In genomic region chr13:93226623-93227279, GRCh38 we compare ENCODE assay signal across 8 cellular contexts. TPM values are rescaled to one million over a fixed set of nuclear protein-coding genes. Genes with fewer than 3 reads are reported as not detected.
DNase-seq lines count a peak whose midpoint lies in the region; ATAC-seq and TF ChIP-seq lines count a peak whose summit lies in the region.

GPC6 (plus strand) TSS chr13:93226807.

- in situ Hi-C loops in SK-MEL-5 (cut with HindIII; ENCODE audit: low pct_unique_long_range_greater_than_20kb, low sequenced_read_pairs) = no loop called here

- H3K4me3 Mint-ChIP-seq in neural progenitor cell = peak within 1 kb of the TSS; percentile 98

- peaks cover 2% of the 10 kb centered on the region for H3K27me3 Mint-ChIP-seq in neural progenitor cell (ENCODE audit: insufficient read depth, low read depth)

- H3K27ac Mint-ChIP-seq in neural progenitor cell = peak within 1 kb of the TSS; percentile 98

- H3K27me3 ChIP-seq in Loucy (ENCODE audit: insufficient read depth, low read length, poor library complexity, severe bottlenecking) (no peaks in the 10 kb centered on the region), neural progenitor cell (no peaks in the 10 kb centered on the region)

- H3F3A ChIP-seq in Loucy (ENCODE audit: low read depth) (no peaks in the 10 kb centered on the region), neural progenitor cell (ENCODE audit: low read depth) (peaks cover 26% of the 10 kb centered on the region)

- peaks cover 5% of the 10 kb centered on the region for H3K36me3 Mint-ChIP-seq in neural progenitor cell

- H3K9me3 ChIP-seq in Loucy (ENCODE audit: insufficient read depth, low read depth, low read length) (no peaks in the 10 kb centered on the region), neural progenitor cell (ENCODE audit: low read depth) (no peaks in the 10 kb centered on the region)

- H3K79me2 ChIP-seq in Loucy (ENCODE audit: insufficient read depth, low read length) (no peaks in the 10 kb centered on the region), neural progenitor cell (ENCODE audit: low read depth) (peaks cover 30% of the 10 kb centered on the region)

- H3K36me3 ChIP-seq in Loucy (ENCODE audit: insufficient read depth, low read length) (no peaks in the 10 kb centered on the region), neural progenitor cell (no peaks in the 10 kb centered on the region)

- no peak for ATAC-seq in GM18873 (IDR thresholded peaks at IDR 0.05; ENCODE audit: low FRiP score, unreplicated experiment)
- no peak for ATAC-seq in GM18861 (IDR thresholded peaks at IDR 0.05; ENCODE audit: unreplicated experiment)

- H3K4me1 ChIP-seq in Loucy (ENCODE audit: insufficient read depth, low read length, poor library complexity, severe bottlenecking) (no peaks in the 10 kb centered on the region), neural progenitor cell (peaks cover 35% of the 10 kb centered on the region)

- H2AFZ ChIP-seq in Loucy (ENCODE audit: low read length) = no peak within 1 kb of the TSS
- H2AFZ ChIP-seq in neural progenitor cell (replicated peaks) = peak within 1 kb of the TSS; percentile 77

- peaks cover 54% of the 10 kb centered on the region for H3K4me1 Mint-ChIP-seq in neural progenitor cell

- H3K4me3 ChIP-seq in Loucy (ENCODE audit: low read length, poor library complexity, severe bottlenecking) (no peak within 1 kb of the TSS), fibroblast of the aortic adventitia (ENCODE audit: low read depth, low read length) (peak within 1 kb of the TSS; percentile 87), neural progenitor cell (peak within 1 kb of the TSS; percentile 74)

- H3K4me2 ChIP-seq in Loucy (ENCODE audit: low read depth, low read length, poor library complexity, severe bottlenecking) = peak within 1 kb of the TSS; percentile 1
- peak within 1 kb of the TSS; percentile 81 for H3K4me2 ChIP-seq in neural progenitor cell

- no peaks in the 10 kb centered on the region for H4K20me1 ChIP-seq in Loucy (ENCODE audit: insufficient read depth, low read length, poor library complexity, severe bottlenecking)
- H4K20me1 ChIP-seq in neural progenitor cell (ENCODE audit: low read depth) = no peaks in the 10 kb centered on the region

- DNase-seq in AG09319 (ENCODE audit: extremely low read depth, low read depth) (peak; percentile 77), SK-MEL-5 (ENCODE audit: low read depth, low spot score) (peak; percentile 76), fibroblast of the aortic adventitia (ENCODE audit: low read depth) (peak; percentile 98), neural progenitor cell (ENCODE audit: low spot score) (peak; percentile 84), 8988T (no peak)

- peak within 1 kb of the TSS; percentile 57 for H3K27ac ChIP-seq in neural progenitor cell

- H3K9ac ChIP-seq in Loucy (ENCODE audit: low read depth, low read length, poor library complexity, severe bottlenecking) (no peak within 1 kb of the TSS), neural progenitor cell (peak within 1 kb of the TSS; percentile 56)

- peaks cover 2% of the 10 kb centered on the region for H3K9me3 Mint-ChIP-seq in neural progenitor cell

- H3K9me2 ChIP-seq in Loucy (replicated peaks; ENCODE audit: low read depth, low read length) = no peaks in the 10 kb centered on the region

- TF ChIP-seq CTCF in AG09319 (IDR thresholded peaks at IDR 0.05; ENCODE audit: low read depth, low read length) = no peak
- TF ChIP-seq CTCF in Loucy (conservative IDR thresholded peaks at IDR 0.05; ENCODE audit: low read length) = no peak
- TF ChIP-seq CTCF in fibroblast of the aortic adventitia (IDR thresholded peaks at IDR 0.05; ENCODE audit: insufficient read depth, low read length) = no peak
- no peak for TF ChIP-seq CTCF in neural progenitor cell (IDR thresholded peaks at IDR 0.05)

RNA-seq across cellular contexts. Expression of gene GPC6, which starts in this region (rescaled TPM):
- total RNA-seq in SK-MEL-5 (2014; rRNA removed; shearing (Covaris generic)) = 6.1 and 6.6 TPM in 2 replicates
- polyA plus RNA-seq in SK-MEL-5 (2015; cell fraction: cytosol; rRNA removed) = 4.7 and 8.7 TPM in 2 replicates
- polyA plus RNA-seq in SK-MEL-5 (2015; cell fraction: nucleus; rRNA removed) = 1.8 and 4.3 TPM in 2 replicates
- 76.9 and 92.6 TPM in 2 replicates for total RNA-seq in fibroblast of the aortic adventitia (ENCODE audit: low replicate concordance)
- total RNA-seq in neural progenitor cell (ENCODE audit: low replicate concordance) = 34.7 and 42.9 TPM in 2 replicates
